31 cellular contexts compared by ENCODE assay signal in genomic region chr1:17566892-17567291, GRCh38. TPM values are rescaled to one million over a fixed set of nuclear protein-coding genes. Genes with fewer than 3 reads are reported as not detected.
DNase-seq lines count a peak whose midpoint lies in the region; ATAC-seq and TF ChIP-seq lines count a peak whose summit lies in the region.
"Had no signal": no experiment of that assay in that cellular context is flagged by ENCODE, and none has a peak within 500 bp of the region (broad histone marks: within the 10 kb centered on the region; RNA-seq: fewer than 3 reads in every experiment).

No MANE protein-coding gene starts in this region.

- H3K79me1 ChIP-seq in neuronal stem cell (ENCODE audit: low read depth, low read length), result peaks cover 12% of the 10 kb centered on the region

- no peak overlapping the region for H2BK5ac ChIP-seq in neuronal stem cell (ENCODE audit: low read length)

- H3K36me3 ChIP-seq in neuronal stem cell (replicated peaks in 1 of 2; ENCODE audit: control insufficient read depth in 2 of 2, insufficient read depth in 2 of 2, low read length in 2 of 2) (no peaks in the 10 kb centered on the region), upper lobe of right lung (no peaks in the 10 kb centered on the region), BE2C (no peaks in the 10 kb centered on the region)
- H3K36me3 ChIP-seq: neural progenitor cell had no signal

- no peak overlapping the region for H4K8ac ChIP-seq in neuronal stem cell (ENCODE audit: low read depth, low read length)

- H3K18ac ChIP-seq in neuronal stem cell (ENCODE audit: low read length), result peak overlapping the region; percentile 54

- DNase-seq in Right ventricle myocardium inferior (ENCODE audit: missing footprints) (peak; percentile 28), Right ventricle myocardium superior (no peak), coronary artery (ENCODE audit: low spot score) (no peak), neuronal stem cell (ENCODE audit: low spot score) (no peak), upper lobe of right lung (no peak), BE2C (no peak), islet precursor cell (no peak)
- DNase-seq in activated naive CD4-positive, alpha-beta T cell treated with anti-CD3 and anti-CD28 coated beads, Interleukin-2, amount 50 U/mL, for 72 hours (ENCODE audit: low spot score in 2 of 2), result no peak
- DNase-seq: 8988T; activated CD4-positive, alpha-beta T cell treated with anti-CD3 and anti-CD28 coated beads, Interleukin-2, amount 50 U/mL, for 1 hour; activated CD8-positive, alpha-beta memory T cell treated with anti-CD3 and anti-CD28 coated beads, Interleukin-2, amount 10 ng/mL, durations not matched to agents 7 days and 5 days; activated naive CD4-positive, alpha-beta T cell treated with anti-CD3 and anti-CD28 coated beads for 36 hours; activated T-cell treated with anti-CD3 and anti-CD28 coated beads, Interleukin-2, amount 50 U/mL, for 72 hours; amniotic stem cell; CD8-positive, alpha-beta memory T cell; central memory CD4-positive, alpha-beta T cell; DMS153; effector CD4-positive, alpha-beta T cell; foreskin keratinocyte; hippocampal formation; NCI-H1105 treated with DMSO at 0.1 percent for 48 hours; NCI-H2081; NCI-H82; stimulated activated CD4-positive, alpha-beta T cell treated with anti-CD3 and anti-CD28 coated beads, Interleukin-1b, Interleukin-23, amount 100 ng/mL, for 48 hours had no signal

- TF ChIP-seq CTCF in coronary artery (IDR thresholded peaks at IDR 0.05) (no peak), upper lobe of right lung (IDR thresholded peaks at IDR 0.05) (no peak), BE2C (IDR thresholded peaks at IDR 0.05; ENCODE audit: low read depth, low read length) (no peak)

- peaks cover 47 to 51% of the 10 kb centered on the region in 2 donors for H3K4me1 ChIP-seq in neuronal stem cell (ENCODE audit: control insufficient read depth in 2 of 2, insufficient read depth in 1 of 2, low read depth in 1 of 2, low read length in 2 of 2)
- H3K4me1 ChIP-seq in upper lobe of right lung, result peaks cover 47% of the 10 kb centered on the region
- no peaks in the 10 kb centered on the region for H3K4me1 ChIP-seq in BE2C

- no peak overlapping the region for H3K27ac Mint-ChIP-seq in activated naive CD4-positive, alpha-beta T cell treated with anti-CD3 and anti-CD28 coated beads, Interleukin-2, amount 50 U/mL, for 72 hours
- H3K27ac Mint-ChIP-seq: activated CD8-positive, alpha-beta memory T cell treated with anti-CD3 and anti-CD28 coated beads, Interleukin-2, amount 10 ng/mL, durations not matched to agents 7 days and 5 days; activated naive CD4-positive, alpha-beta T cell treated with anti-CD3 and anti-CD28 coated beads for 36 hours; activated T-cell treated with anti-CD3 and anti-CD28 coated beads, Interleukin-2, amount 50 U/mL, for 72 hours; memory B cell; progenitor cell of endocrine pancreas had no signal

- no peak overlapping the region for H2AFZ ChIP-seq in neuronal stem cell (ENCODE audit: low read length)
- H2AFZ ChIP-seq: neural progenitor cell had no signal

- H3K9me3 ChIP-seq in neuronal stem cell (replicated peaks in 1 of 2; ENCODE audit: control insufficient read depth in 2 of 2, insufficient read depth in 1 of 2, low read depth in 1 of 2, low read length in 2 of 2), result no peaks in the 10 kb centered on the region
- H3K9me3 ChIP-seq in upper lobe of right lung, result no peaks in the 10 kb centered on the region
- no peaks in the 10 kb centered on the region for H3K9me3 ChIP-seq in BE2C

- no peak overlapping the region for H2BK15ac ChIP-seq in neuronal stem cell (ENCODE audit: low read length)

- no peak overlapping the region for H4K91ac ChIP-seq in neuronal stem cell (ENCODE audit: low read depth, low read length, poor library complexity)

- no peak overlapping the region for H2AK5ac ChIP-seq in neuronal stem cell (ENCODE audit: low read depth, low read length)

- H3K9me3 Mint-ChIP-seq in activated naive CD4-positive, alpha-beta T cell treated with anti-CD3 and anti-CD28 coated beads, Interleukin-2, amount 50 U/mL, for 72 hours, result no peaks in the 10 kb centered on the region
- H3K9me3 Mint-ChIP-seq: activated naive CD4-positive, alpha-beta T cell treated with anti-CD3 and anti-CD28 coated beads for 36 hours; activated T-cell treated with anti-CD3 and anti-CD28 coated beads, Interleukin-2, amount 50 U/mL, for 72 hours; CD8-positive, alpha-beta memory T cell; memory B cell; neural progenitor cell had no signal

- no peak overlapping the region for H2BK120ac ChIP-seq in neuronal stem cell (ENCODE audit: low read depth, low read length)

- H3K4me3 ChIP-seq in coronary artery (no peak overlapping the region), neuronal stem cell (ENCODE audit: low read length in 2 of 2) (no peak overlapping the region), upper lobe of right lung (no peak overlapping the region), BE2C (ENCODE audit: low read depth, low read length) (no peak overlapping the region)
- H3K4me3 ChIP-seq: neural progenitor cell, skin epidermis had no signal

- no peak overlapping the region for H3K9ac ChIP-seq in neuronal stem cell (ENCODE audit: low read depth, low read length, poor library complexity)
- H3K9ac ChIP-seq: neural progenitor cell had no signal

- no peak overlapping the region for H2BK12ac ChIP-seq in neuronal stem cell (ENCODE audit: low read length)

- H3K36me3 Mint-ChIP-seq in activated naive CD4-positive, alpha-beta T cell treated with anti-CD3 and anti-CD28 coated beads, Interleukin-2, amount 50 U/mL, for 72 hours, result no peaks in the 10 kb centered on the region
- H3K36me3 Mint-ChIP-seq: activated CD8-positive, alpha-beta memory T cell treated with anti-CD3 and anti-CD28 coated beads, Interleukin-2, amount 10 ng/mL, durations not matched to agents 7 days and 5 days; CD8-positive, alpha-beta memory T cell; neural progenitor cell had no signal

- no peak overlapping the region for H3K23ac ChIP-seq in neuronal stem cell (ENCODE audit: low read depth, low read length, poor library complexity)

- H3K27me3 ChIP-seq in neuronal stem cell (ENCODE audit: control insufficient read depth in 3 of 3, insufficient read depth in 3 of 3, low read depth in 1 of 3, low read length in 3 of 3), result no peaks in the 10 kb centered on the region
- H3K27me3 ChIP-seq in upper lobe of right lung, result no peaks in the 10 kb centered on the region
- H3K27me3 ChIP-seq in BE2C, result no peaks in the 10 kb centered on the region
- H3K27me3 ChIP-seq: foreskin keratinocyte, neural progenitor cell had no signal

- no peak for ATAC-seq in Right ventricle myocardium inferior
- no peak for ATAC-seq in Right ventricle myocardium superior (ENCODE audit: poor library complexity)
- ATAC-seq in upper lobe of right lung, result no peak
- no peak for ATAC-seq in activated naive CD4-positive, alpha-beta T cell treated with anti-CD3 and anti-CD28 coated beads, Interleukin-2, amount 50 U/mL, for 72 hours
- ATAC-seq: activated CD8-positive, alpha-beta memory T cell treated with anti-CD3 and anti-CD28 coated beads, Interleukin-2, amount 10 ng/mL, durations not matched to agents 7 days and 5 days; activated T-cell treated with anti-CD3 and anti-CD28 coated beads, Interleukin-2, amount 50 U/mL, for 72 hours; foreskin keratinocyte had no signal

- no peak overlapping the region for H3K4me2 ChIP-seq in neuronal stem cell (ENCODE audit: insufficient read depth, low read length, poor library complexity, severe bottlenecking)
- H3K4me2 ChIP-seq: neural progenitor cell had no signal

- intact Hi-C loops in Right ventricle myocardium inferior (cut with DNase I) (no loop called here), Right ventricle myocardium superior (cut with DNase I) (no loop called here), upper lobe of right lung (cut with DNase I) (no loop called here)

- no CpG with 5 or more reads among the region's 9 CpGs for WGBS in neuronal stem cell (ENCODE audit: extremely low coverage in 2 of 2, insufficient read length in 2 of 2, insufficient replicate concordance in 1 of 2), 2 donors

- no peak overlapping the region for H3K4ac ChIP-seq in neuronal stem cell (ENCODE audit: low read length)

- H3K14ac ChIP-seq in neuronal stem cell (ENCODE audit: low read length), result no peak overlapping the region

- H3K27ac ChIP-seq in coronary artery, result peak overlapping the region; percentile 94 to 99
- no peak overlapping the region for H3K27ac ChIP-seq in neuronal stem cell (replicated peaks; ENCODE audit: low read length)
- peak overlapping the region; percentile 63 for H3K27ac ChIP-seq in upper lobe of right lung
- H3K27ac ChIP-seq: epithelial cell of prostate, foreskin keratinocyte, neural progenitor cell, VCaP had no signal

RNA-seq across cellular contexts. Expression of gene ARHGEF10L, which starts 27.4 kb away (rescaled TPM):
- 59.9 TPM for total RNA-seq in Right ventricle myocardium inferior
- 55.6 TPM for total RNA-seq in Right ventricle myocardium superior
- 14.6 TPM for polyA plus RNA-seq in neuronal stem cell (2013, experiment 1 of 2)
- 14.8 TPM for polyA plus RNA-seq in neuronal stem cell (2013, experiment 2 of 2)
- 34.1 TPM for total RNA-seq in upper lobe of right lung
- polyA plus RNA-seq in BE2C (2012; ENCODE audit: insufficient read depth, insufficient read length, low read depth), result 15.4 TPM
- not detected for total RNA-seq in activated naive CD4-positive, alpha-beta T cell treated with anti-CD3 and anti-CD28 coated beads, Interleukin-2, amount 50 U/mL, for 72 hours
- total RNA-seq: activated CD8-positive, alpha-beta memory T cell treated with anti-CD3 and anti-CD28 coated beads, Interleukin-2, amount 10 ng/mL, durations not matched to agents 7 days and 5 days; activated naive CD4-positive, alpha-beta T cell treated with anti-CD3 and anti-CD28 coated beads for 36 hours; activated T-cell treated with anti-CD3 and anti-CD28 coated beads, Interleukin-2, amount 50 U/mL, for 72 hours; T-helper 2 cell treated with Interferon-gamma antibody and Interleukin-4, amounts not matched to agents 100 ng/mL and 5 ng/mL, for 36 hours had no signal
- polyA plus RNA-seq: CD8-positive, alpha-beta memory T cell had no signal

Comparison
In these comparisons a context has a peak if more than half of its experiments do, and no peak if none do; other contexts are left out.
1. RNA of gene ARHGEF10L, which starts 27.4 kb away (total RNA-seq): 59.9 TPM in Right ventricle myocardium inferior (single experiment), 55.6 TPM in Right ventricle myocardium superior (single experiment) and 34.1 TPM in upper lobe of right lung (single experiment); not detected in activated naive CD4-positive, alpha-beta T cell treated with anti-CD3 and anti-CD28 coated beads, Interleukin-2, amount 50 U/mL, for 72 hours; every median in the first group is over 10 times any median in the second.